8 cellular contexts compared by ENCODE assay signal in genomic region chr9:124852121-124852828, GRCh38. TPM values are rescaled to one million over a fixed set of nuclear protein-coding genes. Genes with fewer than 3 reads are reported as not detected.
DNase-seq lines count a peak whose midpoint lies in the region; ATAC-seq and TF ChIP-seq lines count a peak whose summit lies in the region.

No MANE protein-coding gene starts in this region.

- H3K9me3 ChIP-seq in BE2C: no peaks in the 10 kb centered on the region
- H3K9me3 ChIP-seq in Loucy (ENCODE audit: insufficient read depth, low read depth, low read length): no peaks in the 10 kb centered on the region

- no peak for ATAC-seq in effector memory CD8-positive, alpha-beta T cell (replicated peaks)
- ATAC-seq in GM18511 (IDR thresholded peaks at IDR 0.05; ENCODE audit: unreplicated experiment) (no peak), HG02973 (IDR thresholded peaks at IDR 0.05; ENCODE audit: unreplicated experiment) (no peak), GM19324 (IDR thresholded peaks at IDR 0.05; ENCODE audit: low FRiP score, unreplicated experiment) (no peak), HG02884 (IDR thresholded peaks at IDR 0.05; ENCODE audit: unreplicated experiment) (no peak)

- H3K4me3 Mint-ChIP-seq in effector memory CD8-positive, alpha-beta T cell: peak overlapping the region; percentile 74 to 76
- H3K4me3 Mint-ChIP-seq in nephron: peak overlapping the region; percentile 49 to 66 (median 62)

- peaks cover 15% of the 10 kb centered on the region in 2 donors for H3K4me1 Mint-ChIP-seq in effector memory CD8-positive, alpha-beta T cell (ENCODE audit: low read depth in 2 of 2)
- peaks cover 24% of the 10 kb centered on the region for H3K4me1 Mint-ChIP-seq in nephron

- H3F3A ChIP-seq in Loucy (ENCODE audit: low read depth): peaks cover 6% of the 10 kb centered on the region; the same call in 1 of the 2 replicates

- H3K27me3 Mint-ChIP-seq in effector memory CD8-positive, alpha-beta T cell: no peaks in the 10 kb centered on the region
- peaks cover 5% of the 10 kb centered on the region for H3K27me3 Mint-ChIP-seq in nephron (ENCODE audit: low read depth)

- peak overlapping the region; percentile 82 for H3K4me2 ChIP-seq in Loucy (ENCODE audit: low read depth, low read length, poor library complexity, severe bottlenecking)

- H3K9me2 ChIP-seq in Loucy (replicated peaks; ENCODE audit: low read depth, low read length): no peaks in the 10 kb centered on the region

- H3K4me3 ChIP-seq in BE2C (ENCODE audit: low read depth, low read length) (peak overlapping the region; percentile 48; the same call in 1 of the 2 replicates), Loucy (ENCODE audit: low read length, poor library complexity, severe bottlenecking) (peak overlapping the region; percentile 69)

- H2AFZ ChIP-seq in Loucy (ENCODE audit: low read length): peak overlapping the region; percentile 90; the same call in 1 of the 2 replicates

- H3K9ac ChIP-seq in Loucy (ENCODE audit: low read depth, low read length, poor library complexity, severe bottlenecking): no peak overlapping the region

- no peaks in the 10 kb centered on the region for H3K9me3 Mint-ChIP-seq in effector memory CD8-positive, alpha-beta T cell
- H3K9me3 Mint-ChIP-seq in nephron: no peaks in the 10 kb centered on the region

- peaks cover 9% of the 10 kb centered on the region for H4K20me1 ChIP-seq in Loucy (ENCODE audit: insufficient read depth, low read length, poor library complexity, severe bottlenecking)

- H3K27me3 ChIP-seq in BE2C (no peaks in the 10 kb centered on the region; the same call in 1 of the 2 replicates), Loucy (ENCODE audit: insufficient read depth, low read length, poor library complexity, severe bottlenecking) (no peaks in the 10 kb centered on the region)

- TF ChIP-seq CTCF in BE2C (IDR thresholded peaks at IDR 0.05; ENCODE audit: low read depth, low read length) (no peak), Loucy (conservative IDR thresholded peaks at IDR 0.05; ENCODE audit: low read length) (no peak), nephron (IDR thresholded peaks at IDR 0.05; ENCODE audit: unreplicated experiment in 3 of 3) (no peak)

- H3K79me2 ChIP-seq in Loucy (ENCODE audit: insufficient read depth, low read length): peaks cover 11% of the 10 kb centered on the region; the same call in 1 of the 2 replicates

- peaks cover 6% of the 10 kb centered on the region for H3K36me3 Mint-ChIP-seq in effector memory CD8-positive, alpha-beta T cell (ENCODE audit: insufficient read depth)
- peaks cover under 1% of the 10 kb centered on the region for H3K36me3 Mint-ChIP-seq in nephron (ENCODE audit: low read depth)

- no peak for DNase-seq in BE2C
- DNase-seq in effector memory CD8-positive, alpha-beta T cell: no peak

- peak overlapping the region; percentile 85 to 90 for H3K27ac Mint-ChIP-seq in effector memory CD8-positive, alpha-beta T cell
- H3K27ac Mint-ChIP-seq in nephron: peak overlapping the region; percentile 51 to 87 (median 80)

- H3K36me3 ChIP-seq in BE2C: peaks cover 6% of the 10 kb centered on the region
- peaks cover 16% of the 10 kb centered on the region; the same call in 1 of the 2 replicates for H3K36me3 ChIP-seq in Loucy (ENCODE audit: insufficient read depth, low read length)

- H3K4me1 ChIP-seq in BE2C (no peaks in the 10 kb centered on the region; the same call in 1 of the 2 replicates), Loucy (ENCODE audit: insufficient read depth, low read length, poor library complexity, severe bottlenecking) (no peaks in the 10 kb centered on the region)

RNA-seq across cellular contexts. Expression of gene WDR38, which starts 1.0 kb away (rescaled TPM):
- not detected for polyA plus RNA-seq in BE2C (2012; ENCODE audit: insufficient read depth, insufficient read length, low read depth)

RNA-seq across cellular contexts. Expression of gene RPL35, which starts 9.5 kb away (rescaled TPM):
- 2,605 TPM for polyA plus RNA-seq in BE2C (2012; ENCODE audit: insufficient read depth, insufficient read length, low read depth)

RNA-seq across cellular contexts. Expression of gene ARPC5L, which starts 9.7 kb away (rescaled TPM):
- 121 TPM for polyA plus RNA-seq in BE2C (2012; ENCODE audit: insufficient read depth, insufficient read length, low read depth)
